18 cellular contexts compared by ENCODE assay signal in genomic region chr12:71655907-71656306, GRCh38. TPM values are rescaled to one million over a fixed set of nuclear protein-coding genes. Genes with fewer than 3 reads are reported as not detected.
DNase-seq lines count a peak whose midpoint lies in the region; ATAC-seq, FAIRE-seq and TF ChIP-seq lines count a peak whose summit lies in the region.
"Had no signal": no experiment of that assay in that cellular context is flagged by ENCODE, and none has a peak within 500 bp of the region (broad histone marks: within the 10 kb centered on the region; RNA-seq: fewer than 3 reads in every experiment).

No MANE protein-coding gene starts in this region.

- 84% methylated on average over 1 of the region's 1 CpG; no CpG with 5 or more reads in 1 of the 2 experiments for WGBS in endodermal cell (ENCODE audit: insufficient coverage in 1 of 2, insufficient read length in 1 of 2), 2 experiments
- WGBS in sigmoid colon, 2 donors = 90 to 91% methylated on average over 1 of the region's 1 CpG

- no peak overlapping the region for H3K27ac ChIP-seq in endodermal cell (ENCODE audit: low read depth, low read length)
- H3K27ac ChIP-seq in sigmoid colon = no peak overlapping the region
- no peak overlapping the region for H3K27ac ChIP-seq in kidney (ENCODE audit: low read depth in 2 of 2, low read length in 2 of 2)
- H3K27ac ChIP-seq: foreskin keratinocyte, HL-60, suprapubic skin had no signal

- H3K4me3 ChIP-seq in endodermal cell (ENCODE audit: low read length) = peak overlapping the region; percentile 75
- no peak overlapping the region for H3K4me3 ChIP-seq in sigmoid colon
- H3K4me3 ChIP-seq in kidney (ENCODE audit: low read length in 2 of 2) = peak overlapping the region in 1 of 2 donors; percentile 7
- H3K4me3 ChIP-seq: suprapubic skin had no signal

- H3K4me1 ChIP-seq in endodermal cell (ENCODE audit: control insufficient read depth, insufficient read depth, low read length) (peaks cover 9% of the 10 kb centered on the region), sigmoid colon (peaks cover 0 to 38% (median 18%) of the 10 kb centered on the region in 4 donors), kidney (ENCODE audit: control insufficient read depth in 1 of 2, insufficient read depth in 1 of 2, low read depth in 1 of 2, low read length in 2 of 2) (peaks cover 0 to 2% of the 10 kb centered on the region in 2 donors)

- no peak overlapping the region for H3K27ac Mint-ChIP-seq in stimulated activated naive CD8-positive, alpha-beta T cell treated with anti-CD3 and anti-CD28 coated beads, Interleukin-15, Interleukin-2, amounts not matched to agents 100 ng/mL and 50 ng/mL, for 24 hours
- peak overlapping the region; percentile 59 for H3K27ac Mint-ChIP-seq in activated CD4-positive, alpha-beta memory T cell treated with anti-CD3 and anti-CD28 coated beads for 36 hours
- no peak overlapping the region for H3K27ac Mint-ChIP-seq in endodermal cell
- H3K27ac Mint-ChIP-seq: nephron had no signal

- TF ChIP-seq CTCF in endodermal cell (conservative IDR thresholded peaks at IDR 0.05) = no peak
- no peak for TF ChIP-seq CTCF in sigmoid colon (IDR thresholded peaks at IDR 0.05)
- TF ChIP-seq CTCF in kidney (IDR thresholded peaks at IDR 0.05; ENCODE audit: borderline replicate concordance, extremely low read depth, insufficient read depth) = no peak
- no peak for TF ChIP-seq CTCF in GM10266 (IDR thresholded peaks at IDR 0.05; ENCODE audit: control insufficient read depth, insufficient read depth, low read depth, missing control alignments)

- H3K4me3 Mint-ChIP-seq in stimulated activated naive CD8-positive, alpha-beta T cell treated with anti-CD3 and anti-CD28 coated beads, Interleukin-15, Interleukin-2, amounts not matched to agents 100 ng/mL and 50 ng/mL, for 24 hours = peak overlapping the region; percentile 73
- peak overlapping the region; percentile 53 for H3K4me3 Mint-ChIP-seq in activated CD4-positive, alpha-beta memory T cell treated with anti-CD3 and anti-CD28 coated beads for 36 hours
- no peak overlapping the region for H3K4me3 Mint-ChIP-seq in endodermal cell
- H3K4me3 Mint-ChIP-seq: nephron had no signal

- ATAC-seq in stimulated activated naive CD8-positive, alpha-beta T cell treated with anti-CD3 and anti-CD28 coated beads, Interleukin-15, Interleukin-2, amounts not matched to agents 100 U/mL and 50 U/mL, for 24 hours = no peak
- ATAC-seq: foreskin keratinocyte had no signal

- H3K27me3 Mint-ChIP-seq in stimulated activated naive CD8-positive, alpha-beta T cell treated with anti-CD3 and anti-CD28 coated beads, Interleukin-15, Interleukin-2, amounts not matched to agents 100 ng/mL and 50 ng/mL, for 24 hours = no peaks in the 10 kb centered on the region
- H3K27me3 Mint-ChIP-seq in activated CD4-positive, alpha-beta memory T cell treated with anti-CD3 and anti-CD28 coated beads for 36 hours = no peaks in the 10 kb centered on the region
- no peaks in the 10 kb centered on the region for H3K27me3 Mint-ChIP-seq in endodermal cell (ENCODE audit: insufficient read depth)

- H3K36me3 Mint-ChIP-seq in stimulated activated naive CD8-positive, alpha-beta T cell treated with anti-CD3 and anti-CD28 coated beads, Interleukin-15, Interleukin-2, amounts not matched to agents 100 ng/mL and 50 ng/mL, for 24 hours (ENCODE audit: low read depth) = peaks cover 57% of the 10 kb centered on the region
- peaks cover 33% of the 10 kb centered on the region for H3K36me3 Mint-ChIP-seq in activated CD4-positive, alpha-beta memory T cell treated with anti-CD3 and anti-CD28 coated beads for 36 hours
- H3K36me3 Mint-ChIP-seq in endodermal cell (ENCODE audit: low read depth) = peaks cover 34% of the 10 kb centered on the region

- TF ChIP-seq EP300 in sigmoid colon (IDR thresholded peaks at IDR 0.05) = no peak

- no peaks in the 10 kb centered on the region for H3K9me3 Mint-ChIP-seq in stimulated activated naive CD8-positive, alpha-beta T cell treated with anti-CD3 and anti-CD28 coated beads, Interleukin-15, Interleukin-2, amounts not matched to agents 100 ng/mL and 50 ng/mL, for 24 hours
- H3K9me3 Mint-ChIP-seq in activated CD4-positive, alpha-beta memory T cell treated with anti-CD3 and anti-CD28 coated beads for 36 hours = no peaks in the 10 kb centered on the region
- peaks cover 4% of the 10 kb centered on the region for H3K9me3 Mint-ChIP-seq in endodermal cell

- no peak for TF ChIP-seq POLR2A in sigmoid colon (IDR thresholded peaks at IDR 0.05)

- H3K9ac ChIP-seq in endodermal cell (ENCODE audit: extremely low read depth, low read length, poor library complexity, severe bottlenecking) = no peak overlapping the region
- H3K9ac ChIP-seq in kidney (ENCODE audit: low read length in 2 of 2) = no peak overlapping the region

- FAIRE-seq in kidney (lab: Jason Lieb, UNC) = no peak

- POLR2A ChIA-PET in activated CD4-positive, alpha-beta memory T cell treated with anti-CD3 and anti-CD28 coated beads for 36 hours (lab: Charles Lee) = no interaction called here

- H3K36me3 ChIP-seq in endodermal cell (ENCODE audit: control insufficient read depth, insufficient read depth, low read length) = peaks cover 97% of the 10 kb centered on the region
- peaks cover 7 to 67% (median 14%) of the 10 kb centered on the region in 4 donors for H3K36me3 ChIP-seq in sigmoid colon
- peaks cover 5 to 34% of the 10 kb centered on the region in 2 donors for H3K36me3 ChIP-seq in kidney (ENCODE audit: control insufficient read depth in 1 of 2, insufficient read depth in 2 of 2, low read length in 2 of 2)

- peaks cover 43% of the 10 kb centered on the region for H3K9me3 ChIP-seq in endodermal cell (ENCODE audit: control insufficient read depth, low read length)
- H3K9me3 ChIP-seq in sigmoid colon = no peaks in the 10 kb centered on the region
- no peaks in the 10 kb centered on the region for H3K9me3 ChIP-seq in kidney (ENCODE audit: control insufficient read depth in 1 of 2, low read length in 2 of 2)
- H3K9me3 ChIP-seq: suprapubic skin had no signal

- intact Hi-C loops in activated CD4-positive, alpha-beta memory T cell treated with anti-CD3 and anti-CD28 coated beads for 36 hours (cut with micrococcal nuclease) = loop anchor here (5.0 kb wide), 1 partner anchor 34 kb away; no protein-coding TSS in a partner anchor
- intact Hi-C loops in sigmoid colon (cut with DNase I) (no loop called here), kidney (cut with DNase I) (no loop called here)

- CTCF ChIA-PET in activated CD4-positive, alpha-beta memory T cell treated with anti-CD3 and anti-CD28 coated beads for 36 hours (lab: Charles Lee) = interaction anchor here (0.7 to 1.4 kb wide), 2 partner anchors 13 to 91 kb away, joined by 3 to 4 read pairs; no protein-coding TSS in a partner anchor

- H3K4me1 Mint-ChIP-seq in stimulated activated naive CD8-positive, alpha-beta T cell treated with anti-CD3 and anti-CD28 coated beads, Interleukin-15, Interleukin-2, amounts not matched to agents 100 ng/mL and 50 ng/mL, for 24 hours (ENCODE audit: low read depth) = peaks cover 49% of the 10 kb centered on the region
- peaks cover 49% of the 10 kb centered on the region for H3K4me1 Mint-ChIP-seq in activated CD4-positive, alpha-beta memory T cell treated with anti-CD3 and anti-CD28 coated beads for 36 hours (ENCODE audit: low read depth)
- peaks cover 17% of the 10 kb centered on the region for H3K4me1 Mint-ChIP-seq in endodermal cell
- H3K4me1 Mint-ChIP-seq: nephron had no signal

- H3K27me3 ChIP-seq in endodermal cell (ENCODE audit: control insufficient read depth, insufficient read depth, low read length, poor library complexity, severe bottlenecking) = no peaks in the 10 kb centered on the region
- no peaks in the 10 kb centered on the region for H3K27me3 ChIP-seq in sigmoid colon
- H3K27me3 ChIP-seq: foreskin keratinocyte, suprapubic skin had no signal

- DNase-seq in stimulated activated naive CD8-positive, alpha-beta T cell treated with anti-CD3 and anti-CD28 coated beads, Interleukin-15, Interleukin-2, amounts not matched to agents 100 U/mL and 50 U/mL, for 24 hours = no peak
- no peak for DNase-seq in activated CD4-positive, alpha-beta memory T cell treated with anti-CD3 and anti-CD28 coated beads for 36 hours
- no peak for DNase-seq in endodermal cell
- DNase-seq in sigmoid colon = no peak
- DNase-seq in kidney = no peak
- DNase-seq in stimulated activated CD4-positive, alpha-beta T cell treated with anti-CD3 and anti-CD28 coated beads, Interleukin-2, amount 100 ng/mL, for 48 hours = no peak
- no peak for DNase-seq in GM10266 (ENCODE audit: extremely low spot score)
- DNase-seq: activated naive CD4-positive, alpha-beta T cell treated with anti-CD3 and anti-CD28 coated beads, Interleukin-2, amount 50 U/mL, for 16 hours; caudate nucleus; DMS153; foreskin keratinocyte; NCI-H146; NCI-H2227 treated with DMSO at 0.1 percent for 48 hours; NK-92 treated with Interleukin-12 subunit alpha and Interleukin-12 subunit beta, amount 100 ng/mL, for 24 hours had no signal

RNA-seq across cellular contexts. Expression of gene ZFC3H1, which starts 7.7 kb away (rescaled TPM):
- 10 to 100 TPM; 55.9 to 64.9 TPM for total RNA-seq in activated CD4-positive, alpha-beta memory T cell treated with anti-CD3 and anti-CD28 coated beads for 36 hours
- total RNA-seq in endodermal cell (10 to 100 TPM; 40.5 to 46.0 TPM), sigmoid colon (10 to 100 TPM; 38.7 to 87.8 (median 52.3) TPM), kidney (42.4 TPM)
- 29.1 TPM for polyA plus RNA-seq in endodermal cell (2013, experiment 1 of 2)
- polyA plus RNA-seq in endodermal cell (2013, experiment 2 of 2) = 32.8 TPM
- polyA plus RNA-seq in sigmoid colon (10 to 100 TPM in 1 of 3 donors, 1 to 10 TPM in 2; 3.0 to 19.9 (median 4.8) TPM), kidney (ENCODE audit: insufficient read depth, low read depth, low replicate concordance) (11.2 TPM)

RNA-seq across cellular contexts. Expression of gene THAP2, which starts 8.2 kb away (rescaled TPM):
- total RNA-seq in activated CD4-positive, alpha-beta memory T cell treated with anti-CD3 and anti-CD28 coated beads for 36 hours = 1 to 10 TPM; 9.4 to 9.5 TPM
- 1 to 10 TPM; 7.2 to 9.3 TPM for total RNA-seq in endodermal cell
- 14.7 TPM for polyA plus RNA-seq in endodermal cell (2013, experiment 1 of 2)
- 12.4 TPM for polyA plus RNA-seq in endodermal cell (2013, experiment 2 of 2)
- 1 to 10 TPM; 3.1 to 5.5 (median 4.4) TPM for total RNA-seq in sigmoid colon
- 1 to 10 TPM; 3.5 to 5.1 (median 4.2) TPM for polyA plus RNA-seq in sigmoid colon
- total RNA-seq in kidney = 3.2 TPM
- 5.0 TPM for polyA plus RNA-seq in kidney (ENCODE audit: insufficient read depth, low read depth, low replicate concordance)

RNA-seq across cellular contexts. Expression of gene TMEM19, which starts 30.0 kb away (rescaled TPM):
- total RNA-seq in activated CD4-positive, alpha-beta memory T cell treated with anti-CD3 and anti-CD28 coated beads for 36 hours = 10 to 100 TPM; 10.8 to 11.7 TPM
- total RNA-seq in endodermal cell (10 to 100 TPM; 12.7 to 15.9 TPM), sigmoid colon (10 to 100 TPM; 10.7 to 23.5 (median 12.7) TPM), kidney (35.6 TPM)
- polyA plus RNA-seq in endodermal cell (2013, experiment 1 of 2) = 13.4 TPM
- polyA plus RNA-seq in endodermal cell (2013, experiment 2 of 2) = 13.7 TPM
- polyA plus RNA-seq in sigmoid colon (10 to 100 TPM in 1 of 3 donors, 1 to 10 TPM in 2; 3.6 to 20.3 (median 4.9) TPM), kidney (ENCODE audit: insufficient read depth, low read depth, low replicate concordance) (14.9 TPM)
